ENCODE assay signal across 6 cellular contexts in genomic region chr14:22829076-22829660, GRCh38. TPM values are rescaled to one million over a fixed set of nuclear protein-coding genes. Genes with fewer than 3 reads are reported as not detected.
A peak's percentile ranks its signal among the peaks of the same experiment; 100 is the strongest.
DNase-seq lines count a peak whose midpoint lies in the region; ATAC-seq, FAIRE-seq and TF ChIP-seq lines count a peak whose summit lies in the region.
"Not testable (repeated sequence)": the region's sequence is repeated elsewhere in the genome, so short reads cannot be mapped to it uniquely, and the experiment has no call there.

No MANE protein-coding gene starts in this region.

- peak overlapping the region; percentile 83 for H3K27ac ChIP-seq in CD4-positive, CD25-positive, alpha-beta regulatory T cell (ENCODE audit: insufficient read depth, low read length, poor library complexity, severe bottlenecking)
- not testable (repeated sequence) for H3K27ac ChIP-seq in endodermal cell (ENCODE audit: low read depth, low read length)
- H3K27ac ChIP-seq in small intestine (ENCODE audit: low read depth in 1 of 2, low read length in 1 of 2) = peak overlapping the region; percentile 39 to 67

- not testable (repeated sequence) for TF ChIP-seq CTCF in endodermal cell (conservative IDR thresholded peaks at IDR 0.05)

- H3K4me1 Mint-ChIP-seq in CD4-positive, CD25-positive, alpha-beta regulatory T cell = peaks cover 16 to 45% (median 30%) of the 10 kb centered on the region in 4 donors
- H3K4me1 Mint-ChIP-seq in IgD-negative memory B cell (peaks cover 19 to 28% (median 28%) of the 10 kb centered on the region in 3 donors), memory B cell (peaks cover 18% of the 10 kb centered on the region)
- H3K4me1 Mint-ChIP-seq in activated T-cell treated with anti-CD3 and anti-CD28 coated beads, Interleukin-2, amount 50 U/mL, for 24 hours (ENCODE audit: low read depth) = peaks cover 35% of the 10 kb centered on the region
- H3K4me1 Mint-ChIP-seq in endodermal cell = not testable (repeated sequence)

- H3K27me3 ChIP-seq in CD4-positive, CD25-positive, alpha-beta regulatory T cell (ENCODE audit: control insufficient read depth, insufficient read depth, low read length); endodermal cell (ENCODE audit: control insufficient read depth, insufficient read depth, low read length, poor library complexity, severe bottlenecking); small intestine (ENCODE audit: control insufficient read depth in 2 of 2, insufficient read depth in 2 of 2, low read length in 2 of 2): not testable (repeated sequence)

- ATAC-seq in CD4-positive, CD25-positive, alpha-beta regulatory T cell (ENCODE audit: low read depth in 2 of 2); memory B cell (ENCODE audit: low read depth): not testable (repeated sequence)

- not testable (repeated sequence) for H3K36me3 Mint-ChIP-seq in CD4-positive, CD25-positive, alpha-beta regulatory T cell; IgD-negative memory B cell; memory B cell
- peaks cover 45% of the 10 kb centered on the region for H3K36me3 Mint-ChIP-seq in activated T-cell treated with anti-CD3 and anti-CD28 coated beads, Interleukin-2, amount 50 U/mL, for 24 hours (ENCODE audit: low read depth)
- peaks cover 22% of the 10 kb centered on the region for H3K36me3 Mint-ChIP-seq in endodermal cell (ENCODE audit: low read depth)

- DNase-seq in CD4-positive, CD25-positive, alpha-beta regulatory T cell; activated T-cell treated with anti-CD3 and anti-CD28 coated beads, Interleukin-2, amount 50 U/mL, for 24 hours; endodermal cell; memory B cell (ENCODE audit: low spot score in 2 of 2); small intestine: not testable (repeated sequence)

- H3K4me3 Mint-ChIP-seq in CD4-positive, CD25-positive, alpha-beta regulatory T cell = peak overlapping the region; percentile 74 to 95 (median 93)
- H3K4me3 Mint-ChIP-seq in IgD-negative memory B cell (peak overlapping the region; percentile 93 to 97 (median 95)), endodermal cell (peak overlapping the region; percentile 87), memory B cell (peak overlapping the region; percentile 92)
- peak overlapping the region; percentile 95 for H3K4me3 Mint-ChIP-seq in activated T-cell treated with anti-CD3 and anti-CD28 coated beads, Interleukin-2, amount 50 U/mL, for 24 hours

- H3K4me1 ChIP-seq in CD4-positive, CD25-positive, alpha-beta regulatory T cell (ENCODE audit: control insufficient read depth, insufficient read depth, low read length, poor library complexity, severe bottlenecking) = peaks cover 22% of the 10 kb centered on the region
- not testable (repeated sequence) for H3K4me1 ChIP-seq in endodermal cell (ENCODE audit: control insufficient read depth, insufficient read depth, low read length); small intestine (ENCODE audit: control insufficient read depth in 2 of 2, insufficient read depth in 1 of 2, low read depth in 1 of 2, low read length in 1 of 2)

- FAIRE-seq in small intestine (lab: Jason Lieb, UNC) = not testable (repeated sequence)

- H3K9me3 Mint-ChIP-seq in CD4-positive, CD25-positive, alpha-beta regulatory T cell; IgD-negative memory B cell; activated T-cell treated with anti-CD3 and anti-CD28 coated beads, Interleukin-2, amount 50 U/mL, for 24 hours; endodermal cell; memory B cell: not testable (repeated sequence)

- not testable (repeated sequence) for H3K9me3 ChIP-seq in CD4-positive, CD25-positive, alpha-beta regulatory T cell (ENCODE audit: control insufficient read depth in 2 of 2, low read length in 2 of 2); endodermal cell (ENCODE audit: control insufficient read depth, low read length); small intestine (ENCODE audit: control insufficient read depth, low read depth)

- WGBS in endodermal cell (ENCODE audit: insufficient coverage in 1 of 2, insufficient read length in 1 of 2), 2 experiments = 83 to 87% methylated on average over 9 to 12 of the region's 12 CpGs
- 79 to 81% (median 81%) methylated on average over 12 of the region's 12 CpGs for WGBS in small intestine, 3 donors

- peaks cover 10% of the 10 kb centered on the region for H3K36me3 ChIP-seq in CD4-positive, CD25-positive, alpha-beta regulatory T cell (ENCODE audit: control insufficient read depth, insufficient read depth, low read length)
- peaks cover 33% of the 10 kb centered on the region for H3K36me3 ChIP-seq in endodermal cell (ENCODE audit: control insufficient read depth, insufficient read depth, low read length)
- not testable (repeated sequence) for H3K36me3 ChIP-seq in small intestine (ENCODE audit: control insufficient read depth in 2 of 2, insufficient read depth in 2 of 2, low read length in 2 of 2)

- H3K4me3 ChIP-seq in CD4-positive, CD25-positive, alpha-beta regulatory T cell (ENCODE audit: low read depth, low read length) = peak overlapping the region; percentile 90
- H3K4me3 ChIP-seq in endodermal cell (ENCODE audit: low read length) = peak overlapping the region; percentile 95
- H3K4me3 ChIP-seq in small intestine (ENCODE audit: low read depth in 1 of 2, low read length in 2 of 2) = peak overlapping the region in 1 of 2 donors; percentile 81

- H3K27ac Mint-ChIP-seq in CD4-positive, CD25-positive, alpha-beta regulatory T cell = peak overlapping the region; percentile 98 to 99 (median 98)
- H3K27ac Mint-ChIP-seq in IgD-negative memory B cell = peak overlapping the region; percentile 93 to 98 (median 96)
- H3K27ac Mint-ChIP-seq in activated T-cell treated with anti-CD3 and anti-CD28 coated beads, Interleukin-2, amount 50 U/mL, for 24 hours = peak overlapping the region; percentile 97
- H3K27ac Mint-ChIP-seq in endodermal cell = peak overlapping the region; percentile 95
- peak overlapping the region; percentile 94 for H3K27ac Mint-ChIP-seq in memory B cell

- peaks cover 10% of the 10 kb centered on the region for H3K27me3 Mint-ChIP-seq in CD4-positive, CD25-positive, alpha-beta regulatory T cell
- not testable (repeated sequence) for H3K27me3 Mint-ChIP-seq in IgD-negative memory B cell; activated T-cell treated with anti-CD3 and anti-CD28 coated beads, Interleukin-2, amount 50 U/mL, for 24 hours; endodermal cell (ENCODE audit: insufficient read depth); memory B cell

- H3K9ac ChIP-seq in endodermal cell (ENCODE audit: extremely low read depth, low read length, poor library complexity, severe bottlenecking) = peak overlapping the region; percentile 85

RNA-seq across cellular contexts. Expression of gene MRPL52, which starts 0.5 kb away (rescaled TPM):
- 35.7 TPM for total RNA-seq in CD4-positive, CD25-positive, alpha-beta regulatory T cell
- polyA plus RNA-seq in CD4-positive, CD25-positive, alpha-beta regulatory T cell = 100 to 1,000 TPM; 129 to 148 (median 138) TPM
- 200 TPM for polyA plus RNA-seq in IgD-negative memory B cell
- 100 to 1,000 TPM; 192 to 204 TPM for total RNA-seq in endodermal cell
- polyA plus RNA-seq in endodermal cell (2013, experiment 1 of 2) = 125 TPM
- 133 TPM for polyA plus RNA-seq in endodermal cell (2013, experiment 2 of 2)
- polyA plus RNA-seq in small intestine = 100 to 1,000 TPM; 117 to 164 (median 147) TPM

RNA-seq across cellular contexts. Expression of gene MMP14, which starts 7.2 kb away (rescaled TPM):
- 1.0 TPM for total RNA-seq in CD4-positive, CD25-positive, alpha-beta regulatory T cell
- not detected for polyA plus RNA-seq in CD4-positive, CD25-positive, alpha-beta regulatory T cell
- polyA plus RNA-seq in IgD-negative memory B cell (not detected), small intestine (100 to 1,000 TPM in 1 of 3 donors, 10 to 100 TPM in 1, 1 to 10 TPM in 1; 6.9 to 105 (median 16.8) TPM)
- total RNA-seq in endodermal cell = 100 to 1,000 TPM; 181 to 220 TPM
- 75.6 TPM for polyA plus RNA-seq in endodermal cell (2013, experiment 1 of 2)
- 86.6 TPM for polyA plus RNA-seq in endodermal cell (2013, experiment 2 of 2)

RNA-seq across cellular contexts. Expression of gene SLC7A7, which starts 13.9 kb away (rescaled TPM):
- total RNA-seq in CD4-positive, CD25-positive, alpha-beta regulatory T cell = not detected
- under 1 TPM; 0.21 to 0.61 (median 0.50) TPM for polyA plus RNA-seq in CD4-positive, CD25-positive, alpha-beta regulatory T cell
- polyA plus RNA-seq in IgD-negative memory B cell (24.0 TPM), small intestine (100 to 1,000 TPM in 2 of 3 donors, 10 to 100 TPM in 1; 52.9 to 355 (median 218) TPM)
- 10 to 100 TPM; 16.7 to 17.0 TPM for total RNA-seq in endodermal cell
- 8.4 TPM for polyA plus RNA-seq in endodermal cell (2013, experiment 1 of 2)
- 7.2 TPM for polyA plus RNA-seq in endodermal cell (2013, experiment 2 of 2)

RNA-seq across cellular contexts. Expression of gene LRP10, which starts 42.4 kb away (rescaled TPM):
- 111 TPM for total RNA-seq in CD4-positive, CD25-positive, alpha-beta regulatory T cell
- polyA plus RNA-seq in CD4-positive, CD25-positive, alpha-beta regulatory T cell = 100 to 1,000 TPM in 1 of 4 donors, 10 to 100 TPM in 3; 78.7 to 108 (median 88.3) TPM
- polyA plus RNA-seq in IgD-negative memory B cell (113 TPM), small intestine (10 to 100 TPM; 19.7 to 87.3 (median 28.4) TPM)
- 10 to 100 TPM; 28.9 to 41.5 TPM for total RNA-seq in endodermal cell
- polyA plus RNA-seq in endodermal cell (2013, experiment 1 of 2) = 21.8 TPM
- polyA plus RNA-seq in endodermal cell (2013, experiment 2 of 2) = 22.8 TPM

RNA-seq across cellular contexts. Expression of gene REM2, which starts 53.9 kb away (rescaled TPM):
- total RNA-seq in CD4-positive, CD25-positive, alpha-beta regulatory T cell = 11.1 TPM
- 1 to 10 TPM in 3 of 4 donors, under 1 TPM in 1; 0.61 to 2.6 (median 1.4) TPM for polyA plus RNA-seq in CD4-positive, CD25-positive, alpha-beta regulatory T cell
- polyA plus RNA-seq in IgD-negative memory B cell = 2.6 TPM
- 1 to 10 TPM in 1 of 2 donors, under 1 TPM in 1; 0.77 to 1.2 TPM for total RNA-seq in endodermal cell
- 5.9 TPM for polyA plus RNA-seq in endodermal cell (2013, experiment 1 of 2)
- 5.5 TPM for polyA plus RNA-seq in endodermal cell (2013, experiment 2 of 2)
- polyA plus RNA-seq in small intestine = 1 to 10 TPM in 1 of 3 donors, under 1 TPM in 2; 0.45 to 1.1 (median 0.90) TPM

Comparison
In these comparisons a context has a peak if more than half of its experiments do, and no peak if none do; other contexts are left out.
1. RNA of gene SLC7A7, which starts 13.9 kb away (polyA plus RNA-seq): 52.9 to 355 TPM in small intestine and 24.0 TPM in IgD-negative memory B cell (single experiment); 0.21 to 0.61 TPM in CD4-positive, CD25-positive, alpha-beta regulatory T cell; every median in the first group is over 10 times any median in the second.
2. Peak in every context shown above with its lines, with median percentiles within 50 percentile points of each other: H3K27ac Mint-ChIP-seq and H3K4me3 Mint-ChIP-seq.